13 cellular contexts compared by ENCODE assay signal in the genomic region with DNA sequence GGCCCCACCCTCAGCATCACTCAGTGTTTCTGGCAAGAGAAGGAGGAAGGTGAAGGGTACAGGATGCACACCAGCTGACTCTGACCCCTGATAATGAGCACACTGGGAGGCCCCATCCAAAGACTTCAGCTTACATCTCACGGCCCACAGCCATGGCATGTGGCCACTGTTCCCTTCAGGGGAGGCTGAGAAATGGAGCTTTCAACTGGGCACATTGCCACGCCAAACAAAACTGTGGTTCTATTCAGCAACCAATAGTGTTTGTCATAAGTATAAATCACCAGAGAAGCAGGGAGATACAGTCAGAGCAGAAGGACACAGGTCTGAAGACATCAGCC. TPM values are rescaled to one million over a fixed set of nuclear protein-coding genes. Genes with fewer than 3 reads are reported as not detected.
DNase-seq lines count a peak whose midpoint lies in the region; ATAC-seq and TF ChIP-seq lines count a peak whose summit lies in the region.
"Had no signal": no experiment of that assay in that cellular context is flagged by ENCODE, and none has a peak within 500 bp of the region (broad histone marks: within the 10 kb centered on the region; RNA-seq: fewer than 3 reads in every experiment).

No MANE protein-coding gene starts in this region.

- peaks cover 41% of the 10 kb centered on the region for H3K4me1 Mint-ChIP-seq in T-helper 2 cell treated with Interferon-gamma antibody and Interleukin-4, amounts not matched to agents 5 μg/mL and 100 μg/mL, for 36 hours (ENCODE audit: low read depth)
- peaks cover 26% of the 10 kb centered on the region for H3K4me1 Mint-ChIP-seq in activated T-helper 17 cell treated with anti-CD3 and anti-CD28 coated beads, Interleukin-2, amount 50 U/mL, for 72 hours
- H3K4me1 Mint-ChIP-seq in T-cell: peaks cover 20 to 33% (median 24%) of the 10 kb centered on the region in 3 donors

- H3K27ac ChIP-seq in left ventricle myocardium inferior (replicated peaks): peak overlapping the region; percentile 90
- H3K27ac ChIP-seq in subcutaneous abdominal adipose tissue (ENCODE audit: low read depth, low read length): peak overlapping the region; percentile 52
- H3K27ac ChIP-seq: BLaER1 treated with 17β-estradiol and CSF1 and Interleukin-3, amounts not matched to agents 10 nM and 100 nM; hepatocyte; SK-N-MC had no signal

- peak; percentile 5 for ATAC-seq in activated T-helper 17 cell treated with anti-CD3 and anti-CD28 coated beads, Interleukin-2, amount 50 U/mL, for 72 hours (replicated peaks)
- no peak for ATAC-seq in T-cell (replicated peaks in 1 of 4)
- ATAC-seq: stimulated activated naive CD8-positive, alpha-beta T cell treated with anti-CD3 and anti-CD28 coated beads, Interleukin-15, Interleukin-2, amounts not matched to agents 100 U/mL and 50 U/mL, for 24 hours had no signal

- intact Hi-C loops in left ventricle myocardium inferior (cut with micrococcal nuclease): loop anchor here (10.0 kb wide), 2 partner anchors 48 to 168 kb away; no protein-coding TSS in a partner anchor

- no peak overlapping the region for H3K4me3 Mint-ChIP-seq in T-helper 2 cell treated with Interferon-gamma antibody and Interleukin-4, amounts not matched to agents 5 μg/mL and 100 μg/mL, for 36 hours
- peak overlapping the region; percentile 62 for H3K4me3 Mint-ChIP-seq in activated T-helper 17 cell treated with anti-CD3 and anti-CD28 coated beads, Interleukin-2, amount 50 U/mL, for 72 hours
- no peak overlapping the region for H3K4me3 Mint-ChIP-seq in T-cell

- no peak overlapping the region for H3K9ac ChIP-seq in subcutaneous abdominal adipose tissue (ENCODE audit: low read length in 5 of 5)
- H3K9ac ChIP-seq: BLaER1 treated with 17β-estradiol and CSF1 and Interleukin-3, amounts not matched to agents 10 nM and 100 nM had no signal

- no peaks in the 10 kb centered on the region for H3K9me3 ChIP-seq in left ventricle myocardium inferior (replicated peaks)
- H3K9me3 ChIP-seq in subcutaneous abdominal adipose tissue (ENCODE audit: control insufficient read depth in 5 of 5, low read length in 5 of 5): no peaks in the 10 kb centered on the region

- no peak overlapping the region for H3K4me3 ChIP-seq in left ventricle myocardium inferior
- H3K4me3 ChIP-seq in subcutaneous abdominal adipose tissue (ENCODE audit: low read depth in 1 of 5, low read length in 5 of 5): no peak overlapping the region
- H3K4me3 ChIP-seq: BLaER1 treated with 17β-estradiol and CSF1 and Interleukin-3, amounts not matched to agents 10 nM and 100 nM; hepatocyte; SK-N-MC had no signal

- H3K4me1 ChIP-seq in left ventricle myocardium inferior (peaks cover 52% of the 10 kb centered on the region), subcutaneous abdominal adipose tissue (ENCODE audit: control insufficient read depth in 5 of 5, insufficient read depth in 5 of 5, low read length in 5 of 5) (peaks cover 0 to 28% (median 28%) of the 10 kb centered on the region in 5 donors)

- H3K27me3 Mint-ChIP-seq in T-helper 2 cell treated with Interferon-gamma antibody and Interleukin-4, amounts not matched to agents 5 μg/mL and 100 μg/mL, for 36 hours (ENCODE audit: low read depth): no peaks in the 10 kb centered on the region
- no peaks in the 10 kb centered on the region for H3K27me3 Mint-ChIP-seq in activated T-helper 17 cell treated with anti-CD3 and anti-CD28 coated beads, Interleukin-2, amount 50 U/mL, for 72 hours
- no peaks in the 10 kb centered on the region for H3K27me3 Mint-ChIP-seq in T-cell

- CTCF ChIA-PET in T-cell (lab: Charles Lee): no interaction called here

- H3K27me3 ChIP-seq in left ventricle myocardium inferior (ENCODE audit: low read depth) (no peaks in the 10 kb centered on the region), subcutaneous abdominal adipose tissue (ENCODE audit: control insufficient read depth in 5 of 5, insufficient read depth in 4 of 5, low read length in 5 of 5) (no peaks in the 10 kb centered on the region)
- H3K27me3 ChIP-seq: BLaER1 treated with 17β-estradiol and CSF1 and Interleukin-3, amounts not matched to agents 10 nM and 100 nM; hepatocyte had no signal

- H3K9me3 Mint-ChIP-seq in T-helper 2 cell treated with Interferon-gamma antibody and Interleukin-4, amounts not matched to agents 5 μg/mL and 100 μg/mL, for 36 hours: no peaks in the 10 kb centered on the region
- H3K9me3 Mint-ChIP-seq in activated T-helper 17 cell treated with anti-CD3 and anti-CD28 coated beads, Interleukin-2, amount 50 U/mL, for 72 hours: no peaks in the 10 kb centered on the region
- H3K9me3 Mint-ChIP-seq in T-cell: no peaks in the 10 kb centered on the region

- no peaks in the 10 kb centered on the region for H3K36me3 Mint-ChIP-seq in T-helper 2 cell treated with Interferon-gamma antibody and Interleukin-4, amounts not matched to agents 5 μg/mL and 100 μg/mL, for 36 hours (ENCODE audit: low read depth)
- no peaks in the 10 kb centered on the region for H3K36me3 Mint-ChIP-seq in activated T-helper 17 cell treated with anti-CD3 and anti-CD28 coated beads, Interleukin-2, amount 50 U/mL, for 72 hours (ENCODE audit: low read depth)
- no peaks in the 10 kb centered on the region for H3K36me3 Mint-ChIP-seq in T-cell

- no peak for TF ChIP-seq CTCF in left ventricle myocardium inferior (IDR thresholded peaks at IDR 0.05; ENCODE audit: borderline replicate concordance)

- POLR2A ChIA-PET in T-cell (lab: Charles Lee): no interaction called here

- no peaks in the 10 kb centered on the region for H3K36me3 ChIP-seq in left ventricle myocardium inferior
- H3K36me3 ChIP-seq in subcutaneous abdominal adipose tissue (ENCODE audit: control insufficient read depth in 5 of 5, insufficient read depth in 5 of 5, low read length in 5 of 5): no peaks in the 10 kb centered on the region
- H3K36me3 ChIP-seq: BLaER1 treated with 17β-estradiol and CSF1 and Interleukin-3, amounts not matched to agents 10 nM and 100 nM had no signal

- DNase-seq in T-helper 2 cell treated with Interferon-gamma antibody and Interleukin-4, amounts not matched to agents 5 μg/mL and 100 μg/mL, for 36 hours (ENCODE audit: low spot score): no peak
- DNase-seq in T-helper 2 cell (no peak), left ventricle myocardium inferior (peak; percentile 42), T-cell (no peak)
- no peak for DNase-seq in NK-92 treated with Interleukin-12 subunit alpha and Interleukin-12 subunit beta, amount 100 ng/mL, for 24 hours (lab: John Stamatoyannopoulos, UW)
- no peak for DNase-seq in activated CD4-positive, CD25-positive, alpha-beta regulatory T cell treated with anti-CD3 and anti-CD28 coated beads, Interleukin-2, amount 50 U/mL, for 72 hours
- DNase-seq: stimulated activated naive CD8-positive, alpha-beta T cell treated with anti-CD3 and anti-CD28 coated beads, Interleukin-15, Interleukin-2, amounts not matched to agents 100 U/mL and 50 U/mL, for 24 hours had no signal

- H3K27ac Mint-ChIP-seq in T-helper 2 cell treated with Interferon-gamma antibody and Interleukin-4, amounts not matched to agents 5 μg/mL and 100 μg/mL, for 36 hours: peak overlapping the region; percentile 39
- peak overlapping the region; percentile 73 for H3K27ac Mint-ChIP-seq in activated T-helper 17 cell treated with anti-CD3 and anti-CD28 coated beads, Interleukin-2, amount 50 U/mL, for 72 hours
- no peak overlapping the region for H3K27ac Mint-ChIP-seq in T-cell
- H3K27ac Mint-ChIP-seq: progenitor cell of endocrine pancreas had no signal

RNA-seq across cellular contexts. Expression of gene TRAF3IP3, which starts 12.7 kb away (rescaled TPM):
- total RNA-seq in activated T-helper 17 cell treated with anti-CD3 and anti-CD28 coated beads, Interleukin-2, amount 50 U/mL, for 72 hours: 100 to 1,000 TPM; 175 to 184 TPM
- total RNA-seq in left ventricle myocardium inferior: 1.2 TPM
- 100 to 1,000 TPM; 332 to 502 (median 465) TPM for total RNA-seq in T-cell
- total RNA-seq: progenitor cell of endocrine pancreas had no signal

RNA-seq across cellular contexts. Expression of gene HSD11B1, which starts 38.5 kb away (rescaled TPM):
- 1 to 10 TPM; 2.4 to 9.7 TPM for total RNA-seq in activated T-helper 17 cell treated with anti-CD3 and anti-CD28 coated beads, Interleukin-2, amount 50 U/mL, for 72 hours
- total RNA-seq in left ventricle myocardium inferior: 4.1 TPM
- total RNA-seq in T-cell: 1 to 10 TPM in 1 of 5 donors, under 1 TPM in 1, not detected in 3; 0.41 to 1.1 TPM
- total RNA-seq: progenitor cell of endocrine pancreas had no signal

RNA-seq across cellular contexts. Expression of gene C1orf74, which starts 41.2 kb away (rescaled TPM):
- total RNA-seq in activated T-helper 17 cell treated with anti-CD3 and anti-CD28 coated beads, Interleukin-2, amount 50 U/mL, for 72 hours: 1 to 10 TPM; 2.5 to 3.8 TPM
- total RNA-seq in left ventricle myocardium inferior: 1.9 TPM
- 1 to 10 TPM in 3 of 5 donors, under 1 TPM in 2; 0.58 to 1.3 (median 1.2) TPM for total RNA-seq in T-cell

Comparison
In these comparisons a context has a peak if more than half of its experiments do, and no peak if none do; other contexts are left out.
1. H3K27ac Mint-ChIP-seq: peak in T-helper 2 cell treated with Interferon-gamma antibody and Interleukin-4, amounts not matched to agents 5 μg/mL and 100 μg/mL, for 36 hours (single experiment) and activated T-helper 17 cell treated with anti-CD3 and anti-CD28 coated beads, Interleukin-2, amount 50 U/mL, for 72 hours (single experiment); none in T-cell (0 of 2).
2. RNA of gene TRAF3IP3, which starts 12.7 kb away (total RNA-seq): 332 to 502 TPM in T-cell and 175 to 184 TPM in activated T-helper 17 cell treated with anti-CD3 and anti-CD28 coated beads, Interleukin-2, amount 50 U/mL, for 72 hours; 1.2 TPM in left ventricle myocardium inferior (single experiment); every median in the first group is over 10 times any median in the second.